ENCODE assay signal across 9 cellular contexts in genomic region chr12:121534495-121535148, GRCh38. TPM values are rescaled to one million over a fixed set of nuclear protein-coding genes. Genes with fewer than 3 reads are reported as not detected.
DNase-seq lines count a peak whose midpoint lies in the region; ATAC-seq and TF ChIP-seq lines count a peak whose summit lies in the region.
"Had no signal": no experiment of that assay in that cellular context is flagged by ENCODE, and none has a peak within 500 bp of the region (broad histone marks: within the 10 kb centered on the region; RNA-seq: fewer than 3 reads in every experiment).

No MANE protein-coding gene starts in this region.

- no peaks in the 10 kb centered on the region for H3K79me2 ChIP-seq in hepatocyte

- POLR2A ChIA-PET in naive thymus-derived CD8-positive, alpha-beta T cell (lab: Charles Lee), result interaction anchor here (0.6 to 2.3 kb wide), 7 partner anchors 21 to 268 kb away, joined by 3 to 12 read pairs (median 5); partner anchors contain the start of gene ORAI1

- H3K4me3 ChIP-seq in vagina (no peak overlapping the region), hepatocyte (no peak overlapping the region)

- peak overlapping the region; percentile 68 for H3K4me3 Mint-ChIP-seq in activated T-cell treated with anti-CD3 and anti-CD28 coated beads, Interleukin-2, amount 50 U/mL, for 4 hours
- H3K4me3 Mint-ChIP-seq in naive thymus-derived CD8-positive, alpha-beta T cell, result peak overlapping the region; percentile 62 to 92 (median 76)

- peaks cover 13% of the 10 kb centered on the region for H3K36me3 Mint-ChIP-seq in activated T-cell treated with anti-CD3 and anti-CD28 coated beads, Interleukin-2, amount 50 U/mL, for 4 hours (ENCODE audit: insufficient read depth)
- H3K36me3 Mint-ChIP-seq in naive thymus-derived CD8-positive, alpha-beta T cell, result peaks cover 0 to 18% (median 2%) of the 10 kb centered on the region in 3 donors

- H4K20me1 ChIP-seq in hepatocyte (ENCODE audit: insufficient read depth, poor library complexity, severe bottlenecking), result no peaks in the 10 kb centered on the region

- H3K36me3 ChIP-seq in vagina (no peaks in the 10 kb centered on the region), hepatocyte (replicated peaks; ENCODE audit: insufficient read depth, low read depth) (no peaks in the 10 kb centered on the region)

- H3K9me3 Mint-ChIP-seq in activated T-cell treated with anti-CD3 and anti-CD28 coated beads, Interleukin-2, amount 50 U/mL, for 4 hours, result no peaks in the 10 kb centered on the region
- no peaks in the 10 kb centered on the region for H3K9me3 Mint-ChIP-seq in naive thymus-derived CD8-positive, alpha-beta T cell

- 87% methylated on average over 14 of the region's 14 CpGs for WGBS in hepatocyte (ENCODE audit: low lambda C conversion rate, missing lambda C conversion rate)

- peaks cover 70% of the 10 kb centered on the region for H3K4me1 Mint-ChIP-seq in activated T-cell treated with anti-CD3 and anti-CD28 coated beads, Interleukin-2, amount 50 U/mL, for 4 hours (ENCODE audit: low read depth)
- peaks cover 32 to 81% (median 69%) of the 10 kb centered on the region in 4 donors for H3K4me1 Mint-ChIP-seq in naive thymus-derived CD8-positive, alpha-beta T cell

- peak overlapping the region; percentile 85 to 99 (median 95) for H3K27ac Mint-ChIP-seq in naive thymus-derived CD8-positive, alpha-beta T cell

- H3K27me3 ChIP-seq in vagina (no peaks in the 10 kb centered on the region), hepatocyte (no peaks in the 10 kb centered on the region)

- no peak for TF ChIP-seq POLR2A in vagina (IDR thresholded peaks at IDR 0.05)

- ATAC-seq in activated T-cell treated with anti-CD3 and anti-CD28 coated beads, Interleukin-2, amount 50 U/mL, for 4 hours, result peak; percentile 57 to 64
- ATAC-seq in naive thymus-derived CD8-positive, alpha-beta T cell, result peak; percentile 63 to 66
- no peak for ATAC-seq in HG03159 (IDR thresholded peaks at IDR 0.05; ENCODE audit: unreplicated experiment)

- no peaks in the 10 kb centered on the region for H3K9me3 ChIP-seq in vagina
- H3K9me3 ChIP-seq in hepatocyte (ENCODE audit: low read depth), result no peaks in the 10 kb centered on the region

- H3K9me2 ChIP-seq in hepatocyte (replicated peaks; ENCODE audit: insufficient read depth), result no peaks in the 10 kb centered on the region

- TF ChIP-seq CTCF in vagina (IDR thresholded peaks at IDR 0.05) (no peak), hepatocyte (IDR thresholded peaks at IDR 0.05; ENCODE audit: poor library complexity) (no peak)

- H3K4me1 ChIP-seq in vagina (peaks cover 64% of the 10 kb centered on the region), hepatocyte (ENCODE audit: insufficient read depth) (peaks cover 39% of the 10 kb centered on the region)

- H3K27me3 Mint-ChIP-seq in activated T-cell treated with anti-CD3 and anti-CD28 coated beads, Interleukin-2, amount 50 U/mL, for 4 hours (ENCODE audit: low read depth), result no peaks in the 10 kb centered on the region
- H3K27me3 Mint-ChIP-seq in naive thymus-derived CD8-positive, alpha-beta T cell, result no peaks in the 10 kb centered on the region

- H3K27ac ChIP-seq in vagina (peak overlapping the region; percentile 42), hepatocyte (no peak overlapping the region)
- H3K27ac ChIP-seq: 22Rv1 had no signal

- DNase-seq in NK-92 (lab: John Stamatoyannopoulos, UW; ENCODE audit: unreplicated experiment) (peak; percentile 13), vagina (ENCODE audit: extremely low spot score in 2 of 2) (no peak), hepatocyte (ENCODE audit: low spot score) (no peak), NCI-H2081 treated with DMSO at 0.1 percent for 48 hours (lab: John Stamatoyannopoulos, UW) (no peak)
- no peak for DNase-seq in NK-92 treated with Interleukin-12 subunit alpha and Interleukin-12 subunit beta, amount 100 ng/mL, for 24 hours (lab: John Stamatoyannopoulos, UW)
- peak; percentile 67 for DNase-seq in activated T-cell treated with anti-CD3 and anti-CD28 coated beads, Interleukin-2, amount 50 U/mL, for 4 hours
- peak; percentile 52 to 90 (median 82) for DNase-seq in naive thymus-derived CD8-positive, alpha-beta T cell

- no peak overlapping the region for H2AFZ ChIP-seq in hepatocyte

- intact Hi-C loops in vagina (cut with DNase I), result no loop called here

- H3K4me2 ChIP-seq in hepatocyte, result no peak overlapping the region

RNA-seq across cellular contexts. Expression of gene KDM2B, which starts 46.2 kb away (rescaled TPM):
- 10 to 100 TPM; 47.3 to 51.8 (median 48.6) TPM for total RNA-seq in activated T-cell treated with anti-CD3 and anti-CD28 coated beads, Interleukin-2, amount 50 U/mL, for 4 hours
- 10 to 100 TPM; 91.8 to 95.0 TPM for total RNA-seq in naive thymus-derived CD8-positive, alpha-beta T cell
- polyA plus RNA-seq in naive thymus-derived CD8-positive, alpha-beta T cell, result 10 to 100 TPM; 13.0 to 19.4 (median 18.4) TPM
- total RNA-seq in vagina (18.9 TPM), hepatocyte (18.8 and 22.7 TPM in 2 replicates)
- polyA plus RNA-seq in hepatocyte, result 13.6 and 18.9 TPM in 2 replicates

Comparison
In these comparisons a context has a peak if more than half of its experiments do, and no peak if none do; other contexts are left out.
1. DNase-seq: peak in NK-92 (single experiment), activated T-cell treated with anti-CD3 and anti-CD28 coated beads, Interleukin-2, amount 50 U/mL, for 4 hours (single experiment) and naive thymus-derived CD8-positive, alpha-beta T cell (10 of 10); none in NK-92 treated with Interleukin-12 subunit alpha and Interleukin-12 subunit beta, amount 100 ng/mL, for 24 hours (single experiment), vagina (0 of 2), hepatocyte (single experiment) and NCI-H2081 treated with DMSO at 0.1 percent for 48 hours (single experiment).